19 cellular contexts compared by ENCODE assay signal in genomic region chr16:47395733-47396503, GRCh38.
"Had no signal": no experiment of that assay in that cellular context is flagged by ENCODE, and none has a peak within 500 bp of the region (broad histone marks: within the 10 kb centered on the region; RNA-seq: fewer than 3 reads in every experiment).

No MANE protein-coding gene starts in this region.

- H3K27ac Mint-ChIP-seq: activated naive CD8-positive, alpha-beta T cell treated with anti-CD3 and anti-CD28 coated beads for 36 hours; natural killer cell; stimulated activated naive CD8-positive, alpha-beta T cell treated with anti-CD3 and anti-CD28 coated beads, Interleukin-15, Interleukin-2, amounts not matched to agents 100 ng/mL and 50 ng/mL, for 24 hours; T-helper 2 cell treated with Interferon-gamma antibody and Interleukin-4, amounts not matched to agents 5 μg/mL and 100 μg/mL, for 36 hours had no signal

- H3K4me3 Mint-ChIP-seq: activated naive CD8-positive, alpha-beta T cell treated with anti-CD3 and anti-CD28 coated beads for 36 hours; central memory CD8-positive, alpha-beta T cell; effector memory CD8-positive, alpha-beta T cell; natural killer cell; stimulated activated naive CD8-positive, alpha-beta T cell treated with anti-CD3 and anti-CD28 coated beads, Interleukin-15, Interleukin-2, amounts not matched to agents 100 ng/mL and 50 ng/mL, for 24 hours; T-helper 2 cell treated with Interferon-gamma antibody and Interleukin-4, amounts not matched to agents 5 μg/mL and 100 μg/mL, for 36 hours had no signal

- DNase-seq: activated naive CD4-positive, alpha-beta T cell; activated naive CD8-positive, alpha-beta T cell treated with anti-CD3 and anti-CD28 coated beads for 36 hours; activated T-cell treated with anti-CD3 and anti-CD28 coated beads, Interleukin-2, amount 50 U/mL, for 1 hour; dorsolateral prefrontal cortex; effector memory CD8-positive, alpha-beta T cell; foreskin melanocyte; hypothalamus; midbrain; natural killer cell; ovary; right cardiac atrium; stimulated activated CD4-positive, alpha-beta T cell treated with anti-CD3 and anti-CD28 coated beads, Interleukin-1b, Interleukin-23, amount 100 ng/mL, for 48 hours; substantia nigra; thyroid gland; upper lobe of right lung had no signal

- ATAC-seq: effector memory CD8-positive, alpha-beta T cell; esophagus mucosa; natural killer cell; right cardiac atrium; upper lobe of right lung had no signal

- H3K36me3 Mint-ChIP-seq: natural killer cell had no signal

- H3K9me3 Mint-ChIP-seq: activated naive CD8-positive, alpha-beta T cell treated with anti-CD3 and anti-CD28 coated beads for 36 hours; central memory CD8-positive, alpha-beta T cell; effector memory CD8-positive, alpha-beta T cell; natural killer cell; stimulated activated naive CD8-positive, alpha-beta T cell treated with anti-CD3 and anti-CD28 coated beads, Interleukin-15, Interleukin-2, amounts not matched to agents 100 ng/mL and 50 ng/mL, for 24 hours; T-helper 2 cell treated with Interferon-gamma antibody and Interleukin-4, amounts not matched to agents 5 μg/mL and 100 μg/mL, for 36 hours had no signal

- H3K27me3 Mint-ChIP-seq: activated naive CD8-positive, alpha-beta T cell treated with anti-CD3 and anti-CD28 coated beads for 36 hours; central memory CD8-positive, alpha-beta T cell; effector memory CD8-positive, alpha-beta T cell; stimulated activated naive CD8-positive, alpha-beta T cell treated with anti-CD3 and anti-CD28 coated beads, Interleukin-15, Interleukin-2, amounts not matched to agents 100 ng/mL and 50 ng/mL, for 24 hours had no signal
